17 cellular contexts compared by ENCODE assay signal in genomic region chr3:48624767-48625166, GRCh38. TPM values are rescaled to one million over a fixed set of nuclear protein-coding genes. Genes with fewer than 3 reads are reported as not detected.
"Had no signal": no experiment of that assay in that cellular context is flagged by ENCODE, and none has a peak within 500 bp of the region (broad histone marks: within the 10 kb centered on the region; RNA-seq: fewer than 3 reads in every experiment).

No MANE protein-coding gene starts in this region.

- H3K27ac ChIP-seq: coronary artery, right atrium auricular region, SJSA1 had no signal

- DNase-seq: activated CD4-positive, alpha-beta T cell treated with anti-CD3 and anti-CD28 coated beads for 36 hours; caudate nucleus; effector CD4-positive, alpha-beta T cell; left ventricle myocardium superior; mesendoderm; stimulated activated naive B cell treated with anti-CD40 and anti-IgM and Interleukin-4, amounts not matched to agents 10 μg/mL and 1 μg/mL and 100 μg/mL, for 72 hours; substantia nigra; T1000 had no signal

- H3K4me1 ChIP-seq: right atrium auricular region, SJSA1 had no signal

- H3K4me3 Mint-ChIP-seq: activated CD4-positive, alpha-beta T cell treated with anti-CD3 and anti-CD28 coated beads for 36 hours; stimulated activated naive B cell treated with anti-CD40 and anti-IgM and Interleukin-4, amounts not matched to agents 10 μg/mL and 1 μg/mL and 100 μg/mL, for 72 hours had no signal

- H3K27me3 ChIP-seq: right atrium auricular region, SJSA1 had no signal

- H3K27ac Mint-ChIP-seq: stimulated activated naive B cell treated with anti-CD40 and anti-IgM and Interleukin-4, amounts not matched to agents 10 μg/mL and 1 μg/mL and 100 μg/mL, for 72 hours had no signal

- H3K4me3 ChIP-seq: coronary artery, right atrium auricular region, SJSA1, smooth muscle cell had no signal

- H3K4me2 ChIP-seq: smooth muscle cell had no signal

- H3K9me3 ChIP-seq: right atrium auricular region, SJSA1 had no signal

- H3K27me3 Mint-ChIP-seq: activated CD4-positive, alpha-beta T cell treated with anti-CD3 and anti-CD28 coated beads for 36 hours; stimulated activated naive B cell treated with anti-CD40 and anti-IgM and Interleukin-4, amounts not matched to agents 10 μg/mL and 1 μg/mL and 100 μg/mL, for 72 hours had no signal

- ATAC-seq: activated CD4-positive, alpha-beta T cell treated with anti-CD3 and anti-CD28 coated beads for 36 hours; left ventricle myocardium superior; stimulated activated naive B cell treated with anti-CD40 and anti-IgM and Interleukin-4, amounts not matched to agents 10 μg/mL and 1 μg/mL and 100 μg/mL, for 72 hours had no signal

RNA-seq across cellular contexts. Expression of gene TMEM89, which starts 3.2 kb away (rescaled TPM):
- total RNA-seq: activated CD8-positive, alpha-beta memory T cell treated with anti-CD3 and anti-CD28 coated beads for 36 hours; fibroblast of lung; kidney epithelial cell; left ventricle myocardium superior; posterior vena cava; right atrium auricular region; SJSA1; smooth muscle cell; ureter had no signal
- polyA plus RNA-seq: fibroblast of lung had no signal
